ENCODE assay signal across 20 cellular contexts in genomic region chr1:83531910-83532309, GRCh38.
A peak's percentile ranks its signal among the peaks of the same experiment; 100 is the strongest.
DNase-seq lines count a peak whose midpoint lies in the region; ATAC-seq, FAIRE-seq and TF ChIP-seq lines count a peak whose summit lies in the region.
"Had no signal": no experiment of that assay in that cellular context is flagged by ENCODE, and none has a peak within 500 bp of the region (broad histone marks: within the 10 kb centered on the region; RNA-seq: fewer than 3 reads in every experiment).

No MANE protein-coding gene starts in this region.

- H3K4me2 ChIP-seq in HepG2 (ENCODE audit: low read depth, low read length), result no peak overlapping the region
- H3K4me2 ChIP-seq: SK-N-SH had no signal

- no peak overlapping the region for H3K4me3 ChIP-seq in liver (ENCODE audit: low read depth in 1 of 3, low read length in 3 of 3)
- no peak overlapping the region for H3K4me3 ChIP-seq in HepG2 (replicated peaks in 1 of 3; ENCODE audit: insufficient read depth in 1 of 3, low read depth in 2 of 3, low read length in 3 of 3)
- H3K4me3 ChIP-seq: MG63 had no signal

- H3K4me1 ChIP-seq in liver (ENCODE audit: control insufficient read depth in 4 of 4, insufficient read depth in 4 of 4, low read length in 3 of 4), result peaks cover 0 to 1% (median 0%) of the 10 kb centered on the region in 4 donors
- no peaks in the 10 kb centered on the region for H3K4me1 ChIP-seq in HepG2 (ENCODE audit: insufficient read depth, low read length)

- H3K27me3 ChIP-seq in liver (ENCODE audit: control insufficient read depth in 4 of 4, insufficient read depth in 4 of 4, low read length in 3 of 4) (no peaks in the 10 kb centered on the region), HepG2 (ENCODE audit: control insufficient read depth in 1 of 2, insufficient read depth in 2 of 2, low read length in 2 of 2) (no peaks in the 10 kb centered on the region)
- H3K27me3 ChIP-seq: MG63 had no signal

- CTCF ChIA-PET in HepG2 (lab: Yijun Ruan, JAX; ENCODE audit: low intra/inter-chr PET ratio, low total read pairs), result no interaction called here

- peak in 1 of 2 donors; percentile 36 for TF ChIP-seq RAD21 in liver (IDR thresholded peaks at IDR 0.05)
- no peak for TF ChIP-seq RAD21 in HepG2 (CRISPR knock-in tag; IDR thresholded peaks at IDR 0.05)

- H3K79me2 ChIP-seq in HepG2 (ENCODE audit: insufficient read depth, low read length), result no peaks in the 10 kb centered on the region

- H3K9me3 ChIP-seq in liver (ENCODE audit: control insufficient read depth in 4 of 4, low read length in 3 of 4) (no peaks in the 10 kb centered on the region), HepG2 (ENCODE audit: low read length) (peaks cover 71% of the 10 kb centered on the region)
- H3K9me3 ChIP-seq: MG63, SK-N-SH had no signal

- H4K20me1 ChIP-seq in HepG2 (ENCODE audit: insufficient read depth, low read length), result no peaks in the 10 kb centered on the region

- peaks cover 12 to 30% of the 10 kb centered on the region in 2 donors for H3K9me3 Mint-ChIP-seq in activated naive CD4-positive, alpha-beta T cell treated with anti-CD3 and anti-CD28 coated beads, Interleukin-2, amount 50 U/mL, for 72 hours

- FAIRE-seq in HepG2 (lab: Jason Lieb, UNC) (no peak), islet of Langerhans (lab: Jason Lieb, UNC) (peak; percentile 97)

- ATAC-seq in HepG2 (no peak), HG03280 (IDR thresholded peaks at IDR 0.05; ENCODE audit: unreplicated experiment) (no peak)
- ATAC-seq in activated naive CD4-positive, alpha-beta T cell treated with anti-CD3 and anti-CD28 coated beads, Interleukin-2, amount 50 U/mL, for 72 hours, result no peak
- ATAC-seq: Panc1 had no signal

- no peaks in the 10 kb centered on the region for H3K36me3 ChIP-seq in liver (ENCODE audit: control insufficient read depth in 4 of 4, insufficient read depth in 3 of 4, low read depth in 1 of 4, low read length in 3 of 4)
- H3K36me3 ChIP-seq in HepG2 (replicated peaks in 1 of 2; ENCODE audit: control insufficient read depth in 1 of 2, insufficient read depth in 2 of 2, low read length in 2 of 2), result no peaks in the 10 kb centered on the region
- H3K36me3 ChIP-seq: MG63 had no signal

- in situ Hi-C loops in HepG2 (cut with HindIII; ENCODE audit: extremely low pct_ligation_motif_present, low pct_unique_long_range_greater_than_20kb) (no loop called here), KBM-7 (cut with MboI; ENCODE audit: low pct_unique_long_range_greater_than_20kb, low sequenced_read_pairs) (no loop called here)

- H3K27ac ChIP-seq in liver (ENCODE audit: low read depth in 1 of 2, low read length in 2 of 2) (no peak overlapping the region), HepG2 (ENCODE audit: extremely low read length, insufficient read depth, low read length) (no peak overlapping the region)
- H3K27ac ChIP-seq: C4-2B had no signal

- no TSS peak for BruUV-seq in HepG2 (replicated peaks; lab: Mats Ljungman, UMichigan)

- H3K9ac ChIP-seq in liver (ENCODE audit: low read depth in 1 of 2, low read length in 2 of 2) (no peak overlapping the region), HepG2 (ENCODE audit: insufficient read depth, low read depth, low read length) (no peak overlapping the region)
- H3K9ac ChIP-seq: SK-N-SH had no signal

- DNase-seq in HepG2 (ENCODE audit: low spot score) (no peak), cerebellum (ENCODE audit: low spot score) (peak; percentile 6), KBM-7 (no peak), GM19238 (ENCODE audit: insufficient read length, low spot score) (no peak)
- no peak for DNase-seq in activated naive CD4-positive, alpha-beta T cell treated with anti-CD3 and anti-CD28 coated beads, Interleukin-2, amount 50 U/mL, for 72 hours (ENCODE audit: low spot score in 2 of 2)
- DNase-seq: AML-193, EL, GF-D8, MG63, NCI-H1436, NCI-H2029 treated with DMSO at 0.1 percent for 48 hours, NCI-H2171 treated with DMSO at 0.1 percent for 48 hours, NCI-H526 treated with DMSO at 0.1 percent for 48 hours, SIG-M5, SK-N-SH had no signal

- 75% methylated on average over 1 of the region's 1 CpG for WGBS in liver
- WGBS in HepG2 (ENCODE audit: low lambda C conversion rate), result 37% methylated on average over 1 of the region's 1 CpG

- peaks cover 19 to 21% of the 10 kb centered on the region in 2 donors for H3K36me3 Mint-ChIP-seq in activated naive CD4-positive, alpha-beta T cell treated with anti-CD3 and anti-CD28 coated beads, Interleukin-2, amount 50 U/mL, for 72 hours

- H2AFZ ChIP-seq in HepG2 (ENCODE audit: low read length), result no peak overlapping the region

- TF ChIP-seq EP300 in HepG2 (IDR thresholded peaks at IDR 0.05; ENCODE audit: low read depth in 2 of 2, low read length in 2 of 2) (no peak), HepG2 (CRISPR knock-in tag; IDR thresholded peaks at IDR 0.05; ENCODE audit: borderline replicate concordance) (no peak)

- POLR2A ChIA-PET in HepG2 (lab: Yijun Ruan, JAX), result no interaction called here

- intact Hi-C loops in HepG2 (cut with micrococcal nuclease; ENCODE audit: unreplicated experiment), result no loop called here

- TF ChIP-seq POLR2A in HepG2 (IDR thresholded peaks at IDR 0.05; ENCODE audit: insufficient read depth in 1 of 2, low read depth in 2 of 2, low read length in 2 of 2), result no peak

- TF ChIP-seq CTCF in liver (IDR thresholded peaks at IDR 0.05; ENCODE audit: low read depth, low read length, missing input control), result no peak
- TF ChIP-seq CTCF in HepG2 (CRISPR knock-in tag; IDR thresholded peaks at IDR 0.05), result no peak

- H3K27ac Mint-ChIP-seq in activated naive CD4-positive, alpha-beta T cell treated with anti-CD3 and anti-CD28 coated beads, Interleukin-2, amount 50 U/mL, for 72 hours, result no peak overlapping the region

TF ChIP-seq in liver, 16 proteins besides CTCF, POLR2A, EP300 and RAD21 (continues in another document):
- no peak for TF ChIP-seq NR2F2 (IDR thresholded peaks at IDR 0.05)
- TF ChIP-seq EGR1 (IDR thresholded peaks at IDR 0.05; ENCODE audit: low read depth in 2 of 2), result no peak
- no peak for TF ChIP-seq GABPA (IDR thresholded peaks at IDR 0.05 in 1 of 2, conservative IDR thresholded peaks at IDR 0.05 in 1 of 2)
- no peak for TF ChIP-seq ZBTB33 (IDR thresholded peaks at IDR 0.05)
- TF ChIP-seq FOXA1 (IDR thresholded peaks at IDR 0.05), result peak; percentile 62
- TF ChIP-seq YY1 (IDR thresholded peaks at IDR 0.05), result no peak
- TF ChIP-seq MAX (IDR thresholded peaks at IDR 0.05), result no peak
- TF ChIP-seq SP1 (IDR thresholded peaks at IDR 0.05), result peak; percentile 25
- TF ChIP-seq RXRA (IDR thresholded peaks at IDR 0.05), result peak; percentile 7 to 26

TF ChIP-seq in HepG2, 621 proteins besides CTCF, POLR2A, EP300 and RAD21:
- no peak for TF ChIP-seq ZFP41 (CRISPR knock-in tag; IDR thresholded peaks at IDR 0.05; ENCODE audit: borderline replicate concordance)
- no peak for TF ChIP-seq LRRFIP1 (CRISPR knock-in tag; conservative IDR thresholded peaks at IDR 0.05)
- TF ChIP-seq RXRA (CRISPR knock-in tag; IDR thresholded peaks at IDR 0.05), result no peak
- TF ChIP-seq ZNF101 (CRISPR knock-in tag; IDR thresholded peaks at IDR 0.05; ENCODE audit: borderline replicate concordance, low read depth), result no peak
- no peak for TF ChIP-seq NCOA2 (CRISPR knock-in tag; IDR thresholded peaks at IDR 0.05)
- TF ChIP-seq MXD1 (CRISPR knock-in tag; IDR thresholded peaks at IDR 0.05), result no peak
- no peak for TF ChIP-seq ZBTB43 (CRISPR knock-in tag; conservative IDR thresholded peaks at IDR 0.05)
- no peak for TF ChIP-seq E2F2 (CRISPR knock-in tag; IDR thresholded peaks at IDR 0.05; ENCODE audit: borderline replicate concordance)
- TF ChIP-seq AKAP8 (CRISPR knock-in tag; IDR thresholded peaks at IDR 0.05), result no peak
- no peak for TF ChIP-seq BORCS8-MEF2B (CRISPR knock-in tag; IDR thresholded peaks at IDR 0.05)
